Comparison of ENCODE assay signal across 9 cellular contexts in genomic region chr6:106099235-106099537, GRCh38. TPM values are rescaled to one million over a fixed set of nuclear protein-coding genes. Genes with fewer than 3 reads are reported as not detected.
DNase-seq lines count a peak whose midpoint lies in the region; ATAC-seq and TF ChIP-seq lines count a peak whose summit lies in the region.
"Had no signal": no experiment of that assay in that cellular context is flagged by ENCODE, and none has a peak within 500 bp of the region (broad histone marks: within the 10 kb centered on the region; RNA-seq: fewer than 3 reads in every experiment).

No MANE protein-coding gene starts in this region.

- CTCF ChIA-PET in activated CD4-positive, alpha-beta T cell treated with anti-CD3 and anti-CD28 coated beads, Interleukin-2, amount 10 ng/mL, durations not matched to agents 7 days and 5 days (lab: Charles Lee), result interaction anchor here (0.5 to 2.1 kb wide), 11 partner anchors 12 to 240 kb away, joined by 3 to 9 read pairs (median 3); partner anchors contain the start of gene PRDM1

- no peak for TF ChIP-seq EP300 in gastroesophageal sphincter (IDR thresholded peaks at IDR 0.05)

- H3K4me1 Mint-ChIP-seq in activated CD4-positive, alpha-beta T cell treated with anti-CD3 and anti-CD28 coated beads, Interleukin-2, amount 10 ng/mL, durations not matched to agents 7 days and 5 days, result peaks cover 90% of the 10 kb centered on the region

- DNase-seq in activated CD4-positive, alpha-beta T cell treated with anti-CD3 and anti-CD28 coated beads, Interleukin-2, amount 10 ng/mL, durations not matched to agents 7 days and 5 days, result no peak
- no peak for DNase-seq in activated CD4-positive, alpha-beta T cell treated with anti-CD3 and anti-CD28 coated beads for 4 hours
- DNase-seq in GM03348 (ENCODE audit: low spot score), result no peak
- DNase-seq in stimulated activated CD4-positive, alpha-beta T cell treated with anti-CD3 and anti-CD28 coated beads, Interleukin-4, amount 100 ng/mL, for 1 hour, result no peak
- DNase-seq: effector CD8-positive, alpha-beta T cell had no signal

- H3K27me3 Mint-ChIP-seq in activated CD4-positive, alpha-beta T cell treated with anti-CD3 and anti-CD28 coated beads, Interleukin-2, amount 10 ng/mL, durations not matched to agents 7 days and 5 days, result no peaks in the 10 kb centered on the region

- no peak overlapping the region for H3K9ac ChIP-seq in stomach smooth muscle (ENCODE audit: low read length in 2 of 2)

- H3K27me3 ChIP-seq in gastroesophageal sphincter (peaks cover 53% of the 10 kb centered on the region), stomach smooth muscle (ENCODE audit: control insufficient read depth in 1 of 2, insufficient read depth in 2 of 2, low read length in 2 of 2) (peaks cover 12 to 37% of the 10 kb centered on the region in 2 donors)

- H3K36me3 Mint-ChIP-seq in activated CD4-positive, alpha-beta T cell treated with anti-CD3 and anti-CD28 coated beads, Interleukin-2, amount 10 ng/mL, durations not matched to agents 7 days and 5 days (ENCODE audit: low read depth), result peaks cover 74% of the 10 kb centered on the region

- no peak for ATAC-seq in gastroesophageal sphincter
- ATAC-seq in GM21528 (IDR thresholded peaks at IDR 0.05; ENCODE audit: low FRiP score, unreplicated experiment), result no peak

- H3K27ac ChIP-seq in VCaP, result peak overlapping the region; percentile 83; the same call in 1 of the 2 replicates
- H3K27ac ChIP-seq in gastroesophageal sphincter, result peak overlapping the region in 2 of 4 donors; percentile 58 to 65
- no peak overlapping the region for H3K27ac ChIP-seq in stomach smooth muscle (ENCODE audit: low read length)

- POLR2A ChIA-PET in activated CD4-positive, alpha-beta T cell treated with anti-CD3 and anti-CD28 coated beads, Interleukin-2, amount 10 ng/mL, durations not matched to agents 7 days and 5 days (lab: Charles Lee), result interaction anchor here (0.6 to 1.4 kb wide), 7 partner anchors 41 to 287 kb away, joined by 3 to 4 read pairs (median 3); no protein-coding TSS in a partner anchor

- no peaks in the 10 kb centered on the region for H3K9me3 ChIP-seq in gastroesophageal sphincter
- no peaks in the 10 kb centered on the region for H3K9me3 ChIP-seq in stomach smooth muscle (ENCODE audit: control insufficient read depth in 2 of 2, low read length in 2 of 2)

- H3K36me3 ChIP-seq in gastroesophageal sphincter, result no peaks in the 10 kb centered on the region
- H3K36me3 ChIP-seq in stomach smooth muscle (ENCODE audit: control insufficient read depth in 2 of 2, insufficient read depth in 2 of 2, low read length in 2 of 2), result no peaks in the 10 kb centered on the region

- no peaks in the 10 kb centered on the region for H3K9me3 Mint-ChIP-seq in activated CD4-positive, alpha-beta T cell treated with anti-CD3 and anti-CD28 coated beads, Interleukin-2, amount 10 ng/mL, durations not matched to agents 7 days and 5 days

- WGBS in gastroesophageal sphincter (ENCODE audit: low coverage in 1 of 2), 2 donors, result 26 to 40% methylated on average over 7 of the region's 7 CpGs

- H3K27ac Mint-ChIP-seq in activated CD4-positive, alpha-beta T cell treated with anti-CD3 and anti-CD28 coated beads, Interleukin-2, amount 10 ng/mL, durations not matched to agents 7 days and 5 days, result peak overlapping the region; percentile 95

- TF ChIP-seq CTCF in VCaP (conservative IDR thresholded peaks at IDR 0.05) (no peak), gastroesophageal sphincter (IDR thresholded peaks at IDR 0.05) (no peak)

- H3K4me3 ChIP-seq in gastroesophageal sphincter (peak overlapping the region; percentile 20 to 43), stomach smooth muscle (ENCODE audit: low read length in 2 of 2) (peak overlapping the region; percentile 24 to 54)

- H3K4me1 ChIP-seq in gastroesophageal sphincter (peaks cover 0 to 21% (median 2%) of the 10 kb centered on the region in 3 donors), stomach smooth muscle (ENCODE audit: control insufficient read depth, insufficient read depth, low read length) (no peaks in the 10 kb centered on the region)

- H3K4me3 Mint-ChIP-seq in activated CD4-positive, alpha-beta T cell treated with anti-CD3 and anti-CD28 coated beads, Interleukin-2, amount 10 ng/mL, durations not matched to agents 7 days and 5 days, result peak overlapping the region; percentile 84

- TF ChIP-seq POLR2A in gastroesophageal sphincter (IDR thresholded peaks at IDR 0.05), result no peak

RNA-seq across cellular contexts. Expression of gene PRDM1, which starts 13.1 kb away (rescaled TPM):
- 10 to 100 TPM; 27.1 to 30.8 TPM for total RNA-seq in activated CD4-positive, alpha-beta T cell treated with anti-CD3 and anti-CD28 coated beads, Interleukin-2, amount 10 ng/mL, durations not matched to agents 7 days and 5 days
- total RNA-seq in gastroesophageal sphincter, result 1 to 10 TPM; 1.8 to 4.0 (median 3.2) TPM

Comparison
In these comparisons a context has a peak if more than half of its experiments do, and no peak if none do; other contexts are left out.
1. RNA of gene PRDM1, which starts 13.1 kb away (total RNA-seq): 27.1 to 30.8 TPM in activated CD4-positive, alpha-beta T cell treated with anti-CD3 and anti-CD28 coated beads, Interleukin-2, amount 10 ng/mL, durations not matched to agents 7 days and 5 days; 1.8 to 4.0 TPM in gastroesophageal sphincter; every median in the first group is over 4 times any median in the second.